22 cellular contexts compared by ENCODE assay signal in genomic region chr2:2187196-2187595, GRCh38.
DNase-seq lines count a peak whose midpoint lies in the region; ATAC-seq and TF ChIP-seq lines count a peak whose summit lies in the region.
"Had no signal": no experiment of that assay in that cellular context is flagged by ENCODE, and none has a peak within 500 bp of the region (broad histone marks: within the 10 kb centered on the region; RNA-seq: fewer than 3 reads in every experiment).

No MANE protein-coding gene starts in this region.

- TF ChIP-seq CTCF in gastrocnemius medialis (IDR thresholded peaks at IDR 0.05 in 4 of 5, conservative IDR thresholded peaks at IDR 0.05 in 1 of 5) (no peak), PC-3 (conservative IDR thresholded peaks at IDR 0.05; ENCODE audit: low read depth, low read length) (no peak)

- H3K4me1 ChIP-seq in gastrocnemius medialis = no peaks in the 10 kb centered on the region
- no peaks in the 10 kb centered on the region for H3K4me1 ChIP-seq in PC-3 (ENCODE audit: insufficient read depth, low read length)
- no peaks in the 10 kb centered on the region for H3K4me1 ChIP-seq in mesendoderm (ENCODE audit: control insufficient read depth, low read depth, low read length)
- H3K4me1 ChIP-seq: left lung, parathyroid adenoma had no signal

- H3K27me3 ChIP-seq in gastrocnemius medialis (no peaks in the 10 kb centered on the region), PC-3 (ENCODE audit: low read length) (peaks cover 29% of the 10 kb centered on the region), mesendoderm (ENCODE audit: insufficient read depth, low read length, poor library complexity) (no peaks in the 10 kb centered on the region)
- H3K27me3 ChIP-seq: cardiac muscle cell, left lung, sigmoid colon had no signal

- in situ Hi-C loops in gastrocnemius medialis (cut with MboI; ENCODE audit: low sequenced_read_pairs in 4 of 4) = no loop called here

- H3K4me2 ChIP-seq in PC-3 (ENCODE audit: low read length) (no peak overlapping the region), mesendoderm (ENCODE audit: low read length) (no peak overlapping the region)
- H3K4me2 ChIP-seq: PC-9 had no signal

- no peak overlapping the region for H3K18ac ChIP-seq in mesendoderm (ENCODE audit: low read length)

- no peak overlapping the region for H2BK15ac ChIP-seq in mesendoderm (replicated peaks; ENCODE audit: low read depth)

- no peak overlapping the region for H2AK5ac ChIP-seq in mesendoderm (ENCODE audit: low read length)

- no peak for TF ChIP-seq POLR2A in gastrocnemius medialis (IDR thresholded peaks at IDR 0.05)

- no peak overlapping the region for H3K23ac ChIP-seq in mesendoderm (ENCODE audit: low read length)

- H2BK5ac ChIP-seq in mesendoderm (ENCODE audit: low read length) = no peak overlapping the region

- H3K9me3 ChIP-seq in gastrocnemius medialis (no peaks in the 10 kb centered on the region), PC-3 (ENCODE audit: low read length) (no peaks in the 10 kb centered on the region)
- H3K9me3 ChIP-seq: left lung, sigmoid colon had no signal

- H3K9ac ChIP-seq in PC-3 (ENCODE audit: low read length) (no peak overlapping the region), mesendoderm (ENCODE audit: low read length) (no peak overlapping the region)
- H3K9ac ChIP-seq: parathyroid adenoma had no signal

- no peak overlapping the region for H4K5ac ChIP-seq in mesendoderm (ENCODE audit: low read length)

- no CpG with 5 or more reads among the region's 14 CpGs for WGBS in mesendoderm (ENCODE audit: extremely low coverage, insufficient coverage, low lambda C conversion rate)

- H3K79me2 ChIP-seq in PC-3 (ENCODE audit: low read length) = no peaks in the 10 kb centered on the region
- no peaks in the 10 kb centered on the region for H3K79me2 ChIP-seq in mesendoderm (ENCODE audit: control insufficient read depth, insufficient read depth, low read length)
- H3K79me2 ChIP-seq: parathyroid adenoma had no signal

- H3F3A ChIP-seq in PC-3 (ENCODE audit: low read length, unreplicated experiment) = no peaks in the 10 kb centered on the region

- no peak overlapping the region for H4K8ac ChIP-seq in mesendoderm (ENCODE audit: low read depth, low read length)

- peak; percentile 61 for DNase-seq in DMS153 (lab: John Stamatoyannopoulos, UW)
- peak; percentile 87 for DNase-seq in NCI-H1436 (lab: John Stamatoyannopoulos, UW)
- DNase-seq in NCI-H2227 (lab: John Stamatoyannopoulos, UW; ENCODE audit: unreplicated experiment) = peak; percentile 94
- DNase-seq in gastrocnemius medialis = no peak
- DNase-seq in PC-3 = no peak
- no peak for DNase-seq in mesendoderm
- DNase-seq: activated CD4-positive, alpha-beta T cell treated with anti-CD3 and anti-CD28 coated beads for 1 hour; activated CD8-positive, alpha-beta memory T cell treated with anti-CD3 and anti-CD28 coated beads for 24 hours; activated naive CD4-positive, alpha-beta T cell; activated T-cell treated with anti-CD3 and anti-CD28 coated beads, Interleukin-2, amount 50 U/mL, for 4 hours; amniotic stem cell; left lung; midbrain; natural killer cell; NCI-H2171; PC-9; SHP77 treated with DMSO at 0.1 percent for 48 hours; sigmoid colon had no signal

- no peaks in the 10 kb centered on the region for H4K20me1 ChIP-seq in PC-3 (ENCODE audit: low read length)

- CTCF ChIA-PET in PC-3 (lab: Charles Lee) = no interaction called here

- H3K27ac ChIP-seq in cingulate gyrus (ENCODE audit: low read depth, low read length) (peak overlapping the region; percentile 54), gastrocnemius medialis (no peak overlapping the region), PC-3 (ENCODE audit: low read length) (no peak overlapping the region), mesendoderm (ENCODE audit: low read depth, low read length) (no peak overlapping the region)
- H3K27ac ChIP-seq: cardiac muscle cell, left lung, parathyroid adenoma, PC-9, sigmoid colon had no signal

- H3K56ac ChIP-seq in mesendoderm (ENCODE audit: low read length) = no peak overlapping the region

- H3K4ac ChIP-seq in mesendoderm (ENCODE audit: low read depth, low read length) = no peak overlapping the region

- H2BK120ac ChIP-seq in mesendoderm (ENCODE audit: low read depth, low read length) = no peak overlapping the region

- H3K4me3 ChIP-seq in gastrocnemius medialis = no peak overlapping the region
- H3K4me3 ChIP-seq in PC-3 (ENCODE audit: low read length) = no peak overlapping the region
- H3K4me3 ChIP-seq in mesendoderm (ENCODE audit: low read length) = no peak overlapping the region
- H3K4me3 ChIP-seq: cardiac muscle cell, left lung, PC-9, sigmoid colon had no signal

- POLR2A ChIA-PET in PC-3 (lab: Charles Lee; ENCODE audit: unreplicated experiment) = no interaction called here

- no TSS peak for BruUV-seq in PC-3 (replicated peaks; lab: Mats Ljungman, UMichigan)

- H3K36me3 ChIP-seq in gastrocnemius medialis = no peaks in the 10 kb centered on the region
- H3K36me3 ChIP-seq in PC-3 (ENCODE audit: low read depth, low read length) = no peaks in the 10 kb centered on the region
- no peaks in the 10 kb centered on the region for H3K36me3 ChIP-seq in mesendoderm (ENCODE audit: control insufficient read depth, insufficient read depth, low read length)
- H3K36me3 ChIP-seq: cardiac muscle cell, left lung, sigmoid colon had no signal

- no peak for ATAC-seq in gastrocnemius medialis
- ATAC-seq in PC-3 = no peak
- ATAC-seq in GM21381 (IDR thresholded peaks at IDR 0.05; ENCODE audit: unreplicated experiment) = no peak
- ATAC-seq: activated T-cell treated with anti-CD3 and anti-CD28 coated beads, Interleukin-2, amount 50 U/mL, for 4 hours; left lung; natural killer cell had no signal

- no peak overlapping the region for H2AFZ ChIP-seq in PC-3 (ENCODE audit: low read length)
- H2AFZ ChIP-seq: parathyroid adenoma, PC-9 had no signal

- H3K9me2 ChIP-seq in PC-3 (replicated peaks; ENCODE audit: low read length) = no peaks in the 10 kb centered on the region

- intact Hi-C loops in gastrocnemius medialis (cut with DNase I; ENCODE audit: low total_unique reads) = no loop called here
- intact Hi-C loops in PC-3 (cut with micrococcal nuclease) = no loop called here

- no peaks in the 10 kb centered on the region for H3K79me1 ChIP-seq in mesendoderm (ENCODE audit: low read length)

Comparison
In these comparisons a context has a peak if more than half of its experiments do, and no peak if none do; other contexts are left out.
1. DNase-seq: peak in DMS153 (single experiment), NCI-H1436 (single experiment) and NCI-H2227 (single experiment); none in gastrocnemius medialis (0 of 2), PC-3 (single experiment) and mesendoderm (single experiment).